ENCODE assay signal across 31 cellular contexts in genomic region chr3:102577390-102577789, GRCh38.
"Had no signal": no experiment of that assay in that cellular context is flagged by ENCODE, and none has a peak within 500 bp of the region (broad histone marks: within the 10 kb centered on the region; RNA-seq: fewer than 3 reads in every experiment).

No MANE protein-coding gene starts in this region.

- H3K27me3 Mint-ChIP-seq: activated CD4-positive, alpha-beta memory T cell treated with anti-CD3 and anti-CD28 coated beads, Interleukin-2, amount 10 ng/mL, durations not matched to agents 7 days and 5 days; activated CD4-positive, alpha-beta T cell treated with anti-CD3 and anti-CD28 coated beads, Interleukin-2, amount 10 ng/mL, durations not matched to agents 7 days and 5 days had no signal

- H3K27ac Mint-ChIP-seq: activated CD4-positive, alpha-beta memory T cell treated with anti-CD3 and anti-CD28 coated beads, Interleukin-2, amount 10 ng/mL, durations not matched to agents 7 days and 5 days; activated CD4-positive, alpha-beta T cell treated with anti-CD3 and anti-CD28 coated beads, Interleukin-2, amount 10 ng/mL, durations not matched to agents 7 days and 5 days; activated naive CD8-positive, alpha-beta T cell; activated T-helper 17 cell treated with anti-CD3 and anti-CD28 coated beads, Interleukin-2, amount 50 U/mL, for 72 hours; effector memory CD8-positive, alpha-beta T cell; T-helper 17 cell; T-helper 2 cell treated with Interferon-gamma antibody and Interleukin-4, amounts not matched to agents 5 μg/mL and 100 μg/mL, for 36 hours; WTC11 had no signal

- H3K9me3 ChIP-seq: esophagus muscularis mucosa, gastrocnemius medialis, heart left ventricle had no signal

- H3K27me3 ChIP-seq: esophagus muscularis mucosa, gastrocnemius medialis, heart left ventricle had no signal

- DNase-seq: activated CD4-positive, alpha-beta memory T cell treated with anti-CD3 and anti-CD28 coated beads, Interleukin-2, amount 10 ng/mL, durations not matched to agents 7 days and 5 days; activated CD4-positive, alpha-beta T cell treated with anti-CD3 and anti-CD28 coated beads for 1 hour; activated CD4-positive, alpha-beta T cell treated with anti-CD3 and anti-CD28 coated beads for 4 hours; activated CD4-positive, alpha-beta T cell treated with anti-CD3 and anti-CD28 coated beads, Interleukin-2, amount 10 ng/mL, durations not matched to agents 7 days and 5 days; activated CD4-positive, alpha-beta T cell treated with anti-CD3 and anti-CD28 coated beads, Interleukin-2, amount 50 U/mL, for 4 hours; activated CD8-positive, alpha-beta memory T cell treated with anti-CD3 and anti-CD28 coated beads for 24 hours; activated effector memory CD4-positive, alpha-beta T cell treated with Interleukin-2 at 50 U/mL for 16 hours; activated gamma-delta T cell treated with Interleukin-2 at 50 U/mL for 16 hours; activated naive CD4-positive, alpha-beta T cell treated with anti-CD3 and anti-CD28 coated beads, Interleukin-2, amount 50 U/mL, for 16 hours; activated naive CD4-positive, alpha-beta T cell treated with Interleukin-2 at 50 U/mL for 16 hours; activated T-cell treated with anti-CD3 and anti-CD28 coated beads, Interleukin-2, amount 50 U/mL, for 4 hours; amniotic stem cell; anterior cingulate cortex; caudate nucleus; cortex of kidney; dermis blood vessel endothelial cell; effector CD4-positive, alpha-beta T cell; effector memory CD8-positive, alpha-beta T cell; erythroblast; foreskin keratinocyte; gastrocnemius medialis; glutamatergic neuron; heart left ventricle; T-helper 1 cell; T-helper 17 cell; T1000 had no signal

- H3K27ac ChIP-seq: esophagus muscularis mucosa, foreskin keratinocyte, gastrocnemius medialis, heart left ventricle had no signal

- H3K9me3 Mint-ChIP-seq: activated CD4-positive, alpha-beta memory T cell treated with anti-CD3 and anti-CD28 coated beads, Interleukin-2, amount 10 ng/mL, durations not matched to agents 7 days and 5 days; activated CD4-positive, alpha-beta T cell treated with anti-CD3 and anti-CD28 coated beads, Interleukin-2, amount 10 ng/mL, durations not matched to agents 7 days and 5 days; activated T-cell treated with anti-CD3 and anti-CD28 coated beads, Interleukin-2, amount 50 U/mL, for 4 hours; T-helper 2 cell treated with Interferon-gamma antibody and Interleukin-4, amounts not matched to agents 5 μg/mL and 100 μg/mL, for 36 hours; WTC11 had no signal

- H3K4me1 Mint-ChIP-seq: activated CD4-positive, alpha-beta memory T cell treated with anti-CD3 and anti-CD28 coated beads, Interleukin-2, amount 10 ng/mL, durations not matched to agents 7 days and 5 days; activated CD4-positive, alpha-beta T cell treated with anti-CD3 and anti-CD28 coated beads, Interleukin-2, amount 10 ng/mL, durations not matched to agents 7 days and 5 days; T-helper 17 cell had no signal

- H3K4me1 ChIP-seq: esophagus muscularis mucosa, foreskin keratinocyte, gastrocnemius medialis, heart left ventricle had no signal

- H3K36me3 ChIP-seq: esophagus muscularis mucosa, gastrocnemius medialis, heart left ventricle had no signal

- H3K4me3 ChIP-seq: esophagus muscularis mucosa, gastrocnemius medialis, heart left ventricle had no signal

- H3K4me3 Mint-ChIP-seq: activated CD4-positive, alpha-beta memory T cell treated with anti-CD3 and anti-CD28 coated beads, Interleukin-2, amount 10 ng/mL, durations not matched to agents 7 days and 5 days; activated CD4-positive, alpha-beta T cell treated with anti-CD3 and anti-CD28 coated beads, Interleukin-2, amount 10 ng/mL, durations not matched to agents 7 days and 5 days; activated naive CD8-positive, alpha-beta T cell; activated T-cell treated with anti-CD3 and anti-CD28 coated beads, Interleukin-2, amount 50 U/mL, for 4 hours; activated T-helper 17 cell treated with anti-CD3 and anti-CD28 coated beads, Interleukin-2, amount 50 U/mL, for 72 hours; effector memory CD8-positive, alpha-beta T cell; T-helper 17 cell; T-helper 2 cell treated with Interferon-gamma antibody and Interleukin-4, amounts not matched to agents 5 μg/mL and 100 μg/mL, for 36 hours; WTC11 had no signal

- H3K36me3 Mint-ChIP-seq: activated naive CD8-positive, alpha-beta T cell; WTC11 had no signal
